8 cellular contexts compared by ENCODE assay signal in genomic region chr3:97764186-97765055, GRCh38. TPM values are rescaled to one million over a fixed set of nuclear protein-coding genes. Genes with fewer than 3 reads are reported as not detected.
DNase-seq lines count a peak whose midpoint lies in the region; ATAC-seq and TF ChIP-seq lines count a peak whose summit lies in the region.

TSS of gene ARL6 (plus strand) at chr3:97764758. CDS start at chr3:97768108, 3,350 bp downstream.

- H2AFZ ChIP-seq in SU-DHL-6 (ENCODE audit: low read depth, low read length, severe bottlenecking) = peak within 1 kb of the TSS; percentile 99
- H2AFZ ChIP-seq in trophoblast cell (ENCODE audit: insufficient read depth, low read length, poor library complexity) = peak within 1 kb of the TSS; percentile 85

- H3K14ac ChIP-seq in trophoblast cell (ENCODE audit: low read length) = peak within 1 kb of the TSS; percentile 88

- no peaks in the 10 kb centered on the region for H3K9me3 Mint-ChIP-seq in activated naive CD8-positive, alpha-beta T cell treated with anti-CD3 and anti-CD28 coated beads, Interleukin-2, amount 50 U/mL, for 24 hours

- H3K79me2 ChIP-seq in SU-DHL-6 (ENCODE audit: insufficient read depth, low read length) = no peaks in the 10 kb centered on the region
- H3K79me2 ChIP-seq in trophoblast cell (ENCODE audit: control insufficient read depth, insufficient read depth, low read length, poor library complexity) = peaks cover 1% of the 10 kb centered on the region

- peak within 1 kb of the TSS; percentile 50 for H2BK5ac ChIP-seq in trophoblast cell (ENCODE audit: low read depth, low read length, poor library complexity)

- TF ChIP-seq POLR2A in heart left ventricle (IDR thresholded peaks at IDR 0.05) (peak in 1 of 2 donors; percentile 10), transverse colon (IDR thresholded peaks at IDR 0.05) (no peak)

- peak within 1 kb of the TSS; percentile 75 for H4K12ac ChIP-seq in trophoblast cell (ENCODE audit: low read depth, low read length)

- H4K8ac ChIP-seq in trophoblast cell (ENCODE audit: low read depth, low read length) = peak within 1 kb of the TSS; percentile 97

- H2BK120ac ChIP-seq in trophoblast cell (ENCODE audit: insufficient read depth, low read length, poor library complexity) = no peak within 1 kb of the TSS

- WGBS in heart left ventricle, 4 donors = 0% methylated on average over 21 to 52 of the region's 52 CpGs
- no CpG with 5 or more reads among the region's 52 CpGs for WGBS in trophoblast cell (ENCODE audit: extremely low coverage, insufficient coverage, insufficient read length)
- 0% methylated on average over 1 to 51 of the region's 52 CpGs for WGBS in transverse colon (ENCODE audit: low coverage in 1 of 2), 2 donors

- no peaks in the 10 kb centered on the region for H3K27me3 Mint-ChIP-seq in activated naive CD8-positive, alpha-beta T cell treated with anti-CD3 and anti-CD28 coated beads, Interleukin-2, amount 50 U/mL, for 24 hours

- peak; percentile 95 for ATAC-seq in HG02759 (IDR thresholded peaks at IDR 0.05; ENCODE audit: unreplicated experiment)
- ATAC-seq in activated naive CD8-positive, alpha-beta T cell treated with anti-CD3 and anti-CD28 coated beads, Interleukin-2, amount 50 U/mL, for 24 hours = peak; percentile 95
- ATAC-seq in heart left ventricle = peak; percentile 97 to 99 (median 99)

- H3K36me3 ChIP-seq in SU-DHL-6 (ENCODE audit: low read length) (no peaks in the 10 kb centered on the region; the same call in 1 of the 2 replicates), heart left ventricle (peaks cover 0 to 14% (median 3%) of the 10 kb centered on the region in 9 donors), trophoblast cell (ENCODE audit: control insufficient read depth in 1 of 2, insufficient read depth in 2 of 2, low read length in 2 of 2) (no peaks in the 10 kb centered on the region), transverse colon (peaks cover 0 to 2% (median 0%) of the 10 kb centered on the region in 4 donors)

- H4K20me1 ChIP-seq in SU-DHL-6 (ENCODE audit: low read depth, low read length) = no peaks in the 10 kb centered on the region

- peaks cover 21% of the 10 kb centered on the region for H3K4me1 Mint-ChIP-seq in activated naive CD8-positive, alpha-beta T cell treated with anti-CD3 and anti-CD28 coated beads, Interleukin-2, amount 50 U/mL, for 24 hours

- TF ChIP-seq CTCF in GM12875 (IDR thresholded peaks at IDR 0.05; ENCODE audit: borderline replicate concordance, insufficient read depth, low read depth, low read length) = 0 out of 2 replicates have a peak, but pooled peaks have one; percentile 4
- TF ChIP-seq CTCF in SU-DHL-6 (IDR thresholded peaks at IDR 0.05; ENCODE audit: insufficient read depth, low read length, poor library complexity, severe bottlenecking) = no peak
- TF ChIP-seq CTCF in heart left ventricle (IDR thresholded peaks at IDR 0.05) = no peak
- no peak for TF ChIP-seq CTCF in transverse colon (IDR thresholded peaks at IDR 0.05)

- DNase-seq in NCI-H1105 treated with DMSO at 0.1 percent for 48 hours (lab: John Stamatoyannopoulos, UW) = peak; percentile 97
- DNase-seq in activated naive CD8-positive, alpha-beta T cell treated with anti-CD3 and anti-CD28 coated beads, Interleukin-2, amount 50 U/mL, for 24 hours = peak; percentile 76
- peak; percentile 79 to 90 (median 82) for DNase-seq in heart left ventricle
- peak; percentile 79 to 83 for DNase-seq in trophoblast cell
- peak; percentile 83 for DNase-seq in transverse colon

- TF ChIP-seq EP300 in transverse colon (IDR thresholded peaks at IDR 0.05; ENCODE audit: low read depth) = no peak

- H3K9me3 ChIP-seq in SU-DHL-6 (ENCODE audit: insufficient read depth, low read length) = no peaks in the 10 kb centered on the region
- H3K9me3 ChIP-seq in heart left ventricle = no peaks in the 10 kb centered on the region
- H3K9me3 ChIP-seq in trophoblast cell (ENCODE audit: insufficient read depth, low read depth, low read length) = no peaks in the 10 kb centered on the region
- H3K9me3 ChIP-seq in transverse colon = no peaks in the 10 kb centered on the region

- no peak within 1 kb of the TSS for H2AK5ac ChIP-seq in trophoblast cell (ENCODE audit: low read length)

- in situ Hi-C loops in transverse colon (cut with MboI; ENCODE audit: low pct_ligation_motif_present in 1 of 4, low pct_unique_long_range_greater_than_20kb in 1 of 4, low sequenced_read_pairs in 3 of 4) = no loop called here

- no peak within 1 kb of the TSS for H3K4ac ChIP-seq in trophoblast cell (ENCODE audit: low read depth, low read length)

- H3K79me1 ChIP-seq in trophoblast cell (ENCODE audit: low read length) = peaks cover 2% of the 10 kb centered on the region

- intact Hi-C loops in heart left ventricle (cut with DNase I) = loop anchor here in 1 of 10 donors (5.0 kb wide), 1 partner anchor 58 kb away; the partner anchor contains the start of gene CRYBG3
- intact Hi-C loops in transverse colon (cut with DNase I; ENCODE audit: low total_unique reads) = no loop called here

- H3K27ac ChIP-seq in SU-DHL-6 (ENCODE audit: low read depth, low read length) = peak within 1 kb of the TSS; percentile 54
- H3K27ac ChIP-seq in heart left ventricle = peak within 1 kb of the TSS in 10 of 12 donors; percentile 26 to 78 (median 54)
- H3K27ac ChIP-seq in trophoblast cell (ENCODE audit: low read depth, low read length) = peak within 1 kb of the TSS; percentile 69
- peak within 1 kb of the TSS; percentile 75 to 88 (median 82) for H3K27ac ChIP-seq in transverse colon

- H3K4me1 ChIP-seq in heart left ventricle (peaks cover 0 to 15% (median 9%) of the 10 kb centered on the region in 12 donors), trophoblast cell (ENCODE audit: control insufficient read depth in 1 of 2, insufficient read depth in 2 of 2, low read length in 2 of 2) (peaks cover 0 to 3% of the 10 kb centered on the region in 2 experiments), transverse colon (peaks cover 2 to 20% (median 11%) of the 10 kb centered on the region in 4 donors)

- H3K9me2 ChIP-seq in SU-DHL-6 (replicated peaks; ENCODE audit: insufficient read depth, low read length) = no peaks in the 10 kb centered on the region

- H3K9ac ChIP-seq in SU-DHL-6 (ENCODE audit: low read length) (peak within 1 kb of the TSS; percentile 60), trophoblast cell (ENCODE audit: low read length) (peak within 1 kb of the TSS; percentile 72)

- no peak within 1 kb of the TSS for H2BK12ac ChIP-seq in trophoblast cell (ENCODE audit: low read length)

- peak within 1 kb of the TSS; percentile 94 for H3K27ac Mint-ChIP-seq in activated naive CD8-positive, alpha-beta T cell treated with anti-CD3 and anti-CD28 coated beads, Interleukin-2, amount 50 U/mL, for 24 hours

- peak within 1 kb of the TSS; percentile 79 for H3K18ac ChIP-seq in trophoblast cell (ENCODE audit: low read length)

- H3K27me3 ChIP-seq in SU-DHL-6 (ENCODE audit: low read length) = no peaks in the 10 kb centered on the region
- H3K27me3 ChIP-seq in heart left ventricle = no peaks in the 10 kb centered on the region
- no peaks in the 10 kb centered on the region for H3K27me3 ChIP-seq in trophoblast cell (ENCODE audit: insufficient read depth, low read length)
- H3K27me3 ChIP-seq in transverse colon = no peaks in the 10 kb centered on the region

- H3K4me3 ChIP-seq in GM12875 (ENCODE audit: low read depth, low read length) (peak within 1 kb of the TSS; percentile 87), SU-DHL-6 (ENCODE audit: insufficient read depth, low read length, poor library complexity, severe bottlenecking) (peak within 1 kb of the TSS; percentile 85), heart left ventricle (peak within 1 kb of the TSS; percentile 57 to 89 (median 76)), trophoblast cell (ENCODE audit: low read depth, low read length) (peak within 1 kb of the TSS; percentile 83), transverse colon (peak within 1 kb of the TSS; percentile 73 to 88 (median 82))

- peak within 1 kb of the TSS; percentile 96 for H3K4me3 Mint-ChIP-seq in activated naive CD8-positive, alpha-beta T cell treated with anti-CD3 and anti-CD28 coated beads, Interleukin-2, amount 50 U/mL, for 24 hours

- H3K36me3 Mint-ChIP-seq in activated naive CD8-positive, alpha-beta T cell treated with anti-CD3 and anti-CD28 coated beads, Interleukin-2, amount 50 U/mL, for 24 hours (ENCODE audit: low read depth) = peaks cover under 1% of the 10 kb centered on the region

- H3K4me2 ChIP-seq in SU-DHL-6 (ENCODE audit: low read depth, low read length, poor library complexity, severe bottlenecking) (peak within 1 kb of the TSS; percentile 94), trophoblast cell (ENCODE audit: low read length) (peak within 1 kb of the TSS; percentile 68)

- no peak within 1 kb of the TSS for H3K23ac ChIP-seq in trophoblast cell (ENCODE audit: low read length)

- peak within 1 kb of the TSS; percentile 75 for H4K91ac ChIP-seq in trophoblast cell (ENCODE audit: low read depth, low read length)

- H3F3A ChIP-seq in SU-DHL-6 (ENCODE audit: insufficient read depth) = no peaks in the 10 kb centered on the region

RNA-seq across cellular contexts. Expression of gene ARL6, which starts in this region (rescaled TPM):
- 1 to 10 TPM; 2.0 to 6.0 (median 3.9) TPM for total RNA-seq in heart left ventricle
- polyA plus RNA-seq in heart left ventricle = 1 to 10 TPM; 1.3 to 4.7 TPM
- polyA plus RNA-seq in trophoblast cell (2013) = 3.0 and 3.5 TPM in 2 replicates
- total RNA-seq in transverse colon = 1 to 10 TPM in 3 of 4 donors, under 1 TPM in 1; 1.00 to 4.8 (median 3.0) TPM

Comparison
In these comparisons a context has a peak if more than half of its experiments do, and no peak if none do; other contexts are left out.
1. Peak in every context shown above with its lines: DNase-seq, ATAC-seq, H3K4me3 ChIP-seq and H3K27ac ChIP-seq.